8 cellular contexts compared by ENCODE assay signal in genomic region chr1:200888349-200888838, GRCh38. TPM values are rescaled to one million over a fixed set of nuclear protein-coding genes. Genes with fewer than 3 reads are reported as not detected.
DNase-seq lines count a peak whose midpoint lies in the region; ATAC-seq and TF ChIP-seq lines count a peak whose summit lies in the region.

No MANE protein-coding gene starts in this region.

- POLR2A ChIA-PET in CD4-positive, alpha-beta memory T cell (lab: Charles Lee; ENCODE audit: partially characterized antibody): interaction anchor here (0.6 to 2.8 kb wide), 12 partner anchors 8 to 82 kb away, joined by 3 to 34 read pairs (median 6); partner anchors contain the start of gene GPR25

- intact Hi-C loops in CD4-positive, alpha-beta memory T cell (cut with micrococcal nuclease): loop anchor here (2.0 kb wide), 2 partner anchors 16 to 18 kb away; no protein-coding TSS in a partner anchor

- H3K27me3 ChIP-seq in CD4-positive, alpha-beta memory T cell (ENCODE audit: insufficient read depth, low read length): no peaks in the 10 kb centered on the region
- H3K27me3 ChIP-seq in WERI-Rb-1 (ENCODE audit: insufficient read depth, low read depth, severe bottlenecking): no peaks in the 10 kb centered on the region

- H3K27ac ChIP-seq in CD4-positive, alpha-beta memory T cell (ENCODE audit: low read depth, low read length): peak overlapping the region; percentile 57
- H3K27ac ChIP-seq in WERI-Rb-1: no peak overlapping the region

- H3K27ac Mint-ChIP-seq in CD4-positive, alpha-beta memory T cell: peak overlapping the region; percentile 66 to 92 (median 87)
- no peak overlapping the region for H3K27ac Mint-ChIP-seq in osteocyte (ENCODE audit: unreplicated experiment)

- H3K27me3 Mint-ChIP-seq in CD4-positive, alpha-beta memory T cell: peaks cover 0 to 8% of the 10 kb centered on the region in 2 donors
- H3K27me3 Mint-ChIP-seq in osteocyte (ENCODE audit: unreplicated experiment): peaks cover 2% of the 10 kb centered on the region

- no peaks in the 10 kb centered on the region for H3K9me3 Mint-ChIP-seq in CD4-positive, alpha-beta memory T cell
- H3K9me3 Mint-ChIP-seq in osteocyte (ENCODE audit: unreplicated experiment): no peaks in the 10 kb centered on the region

- no peaks in the 10 kb centered on the region for H3K36me3 Mint-ChIP-seq in CD4-positive, alpha-beta memory T cell
- H3K36me3 Mint-ChIP-seq in osteocyte (ENCODE audit: unreplicated experiment): no peaks in the 10 kb centered on the region

- H3K4me3 ChIP-seq in CD4-positive, alpha-beta memory T cell (ENCODE audit: low read length in 2 of 2): peak overlapping the region in 1 of 2 donors; percentile 43
- no peak overlapping the region for H3K4me3 ChIP-seq in WERI-Rb-1 (ENCODE audit: low read depth, low read length)

- TF ChIP-seq CTCF in WERI-Rb-1 (IDR thresholded peaks at IDR 0.05; ENCODE audit: low read depth, low read length) (0 out of 2 replicates have a peak, but pooled peaks have one; percentile 4), osteocyte (IDR thresholded peaks at IDR 0.05) (no peak)

- peak overlapping the region; percentile 59 to 85 (median 82) for H3K4me3 Mint-ChIP-seq in CD4-positive, alpha-beta memory T cell
- no peak overlapping the region for H3K4me3 Mint-ChIP-seq in osteocyte (ENCODE audit: unreplicated experiment)

- peak; percentile 93 for ATAC-seq in GM19395 (IDR thresholded peaks at IDR 0.05; ENCODE audit: unreplicated experiment)
- ATAC-seq in HG03460 (IDR thresholded peaks at IDR 0.05; ENCODE audit: unreplicated experiment): peak; percentile 85

- peaks cover 44 to 79% (median 58%) of the 10 kb centered on the region in 4 donors for H3K4me1 Mint-ChIP-seq in CD4-positive, alpha-beta memory T cell
- peaks cover 37% of the 10 kb centered on the region for H3K4me1 Mint-ChIP-seq in osteocyte (ENCODE audit: unreplicated experiment)

- peaks cover 79% of the 10 kb centered on the region for H3K4me1 ChIP-seq in CD4-positive, alpha-beta memory T cell (ENCODE audit: insufficient read depth, low read length)

- no peaks in the 10 kb centered on the region for H3K36me3 ChIP-seq in CD4-positive, alpha-beta memory T cell (ENCODE audit: insufficient read depth, low read length)
- no peaks in the 10 kb centered on the region for H3K36me3 ChIP-seq in WERI-Rb-1

- CTCF ChIA-PET in CD4-positive, alpha-beta memory T cell (lab: Charles Lee; ENCODE audit: partially characterized antibody): interaction anchor here (0.7 to 2.7 kb wide), 12 partner anchors 10 to 266 kb away, joined by 3 to 16 read pairs (median 4); partner anchors contain the start of gene GPR25

- DNase-seq in CD4-positive, alpha-beta memory T cell: peak; percentile 66 to 85 (median 76)
- DNase-seq in WERI-Rb-1 (peak; percentile 49), glomerular visceral epithelial cell (ENCODE audit: extremely low spot score) (peak; percentile 92), osteocyte (ENCODE audit: extremely low spot score, unreplicated experiment) (no peak), NCI-H2227 (lab: John Stamatoyannopoulos, UW; ENCODE audit: unreplicated experiment) (no peak)
- peak; percentile 48 for DNase-seq in stimulated activated naive CD4-positive, alpha-beta T cell treated with Interleukin-2 at 50 U/mL for 16 hours (lab: John Stamatoyannopoulos, UW)

- H3K9me3 ChIP-seq in CD4-positive, alpha-beta memory T cell (ENCODE audit: control insufficient read depth in 1 of 2, low read length in 2 of 2): no peaks in the 10 kb centered on the region
- no peaks in the 10 kb centered on the region for H3K9me3 ChIP-seq in WERI-Rb-1 (ENCODE audit: severe bottlenecking)

RNA-seq across cellular contexts. Expression of gene INAVA, which starts 6.3 kb away (rescaled TPM):
- under 1 TPM; 0.20 to 0.28 TPM for total RNA-seq in CD4-positive, alpha-beta memory T cell
- under 1 TPM in 1 of 2 donors, not detected in 1; 0.70 TPM for polyA plus RNA-seq in CD4-positive, alpha-beta memory T cell
- 2.0 and 2.1 TPM in 2 replicates for total RNA-seq in osteocyte

RNA-seq across cellular contexts. Expression of gene GPR25, which starts 15.6 kb away (rescaled TPM):
- 1 to 10 TPM; 7.7 to 9.2 TPM for total RNA-seq in CD4-positive, alpha-beta memory T cell
- polyA plus RNA-seq in CD4-positive, alpha-beta memory T cell: 10 to 100 TPM; 23.0 to 66.5 TPM
- not detected in 2 replicates for total RNA-seq in osteocyte

Comparison
In these comparisons a context has a peak if more than half of its experiments do, and no peak if none do; other contexts are left out.
1. DNase-seq: peak in CD4-positive, alpha-beta memory T cell (5 of 5), WERI-Rb-1 (single experiment), glomerular visceral epithelial cell (single experiment) and stimulated activated naive CD4-positive, alpha-beta T cell treated with Interleukin-2 at 50 U/mL for 16 hours (single experiment); none in osteocyte (single experiment) and NCI-H2227 (single experiment).